8 cellular contexts compared by ENCODE assay signal in genomic region chr18:35345460-35345921, GRCh38. TPM values are rescaled to one million over a fixed set of nuclear protein-coding genes. Genes with fewer than 3 reads are reported as not detected.
A peak's percentile ranks its signal among the peaks of the same experiment; 100 is the strongest.
DNase-seq lines count a peak whose midpoint lies in the region; ATAC-seq, FAIRE-seq and TF ChIP-seq lines count a peak whose summit lies in the region.

No MANE protein-coding gene starts in this region.

- no peak for TF ChIP-seq POLR2A in spleen (IDR thresholded peaks at IDR 0.05)

- DNase-seq in DMS53 (lab: John Stamatoyannopoulos, UW) (peak; percentile 97), spleen (no peak), NCI-H1694 (lab: John Stamatoyannopoulos, UW) (no peak), GM19239 (ENCODE audit: insufficient read length, low spot score) (no peak)
- no peak for DNase-seq in activated CD8-positive, alpha-beta T cell treated with anti-CD3 and anti-CD28 coated beads, Interleukin-2, amount 10 ng/mL, durations not matched to agents 7 days and 5 days

- no peaks in the 10 kb centered on the region for H3K9me3 Mint-ChIP-seq in activated CD8-positive, alpha-beta T cell treated with anti-CD3 and anti-CD28 coated beads, Interleukin-2, amount 10 ng/mL, durations not matched to agents 7 days and 5 days (ENCODE audit: insufficient read depth)

- H3K27me3 Mint-ChIP-seq in activated CD8-positive, alpha-beta T cell treated with anti-CD3 and anti-CD28 coated beads, Interleukin-2, amount 10 ng/mL, durations not matched to agents 7 days and 5 days (ENCODE audit: low read depth) = no peaks in the 10 kb centered on the region

- FAIRE-seq in GM19239 (lab: Jason Lieb, UNC) = no peak

- H3K36me3 ChIP-seq in iPS-20b (ENCODE audit: insufficient read depth, low read depth, low read length) (peaks cover 11% of the 10 kb centered on the region; the same call in 1 of the 2 replicates), spleen (peaks cover 0 to 19% (median 6%) of the 10 kb centered on the region in 6 donors)

- H3K27ac ChIP-seq in iPS-20b (ENCODE audit: low read length) (no peak overlapping the region), spleen (peak overlapping the region in 7 of 8 donors; percentile 10 to 99 (median 98))

- H3K4me3 ChIP-seq in iPS-20b (ENCODE audit: low read length) (no peak overlapping the region), spleen (peak overlapping the region in 1 of 8 donors; percentile 85)

- CTCF ChIA-PET in activated CD8-positive, alpha-beta T cell treated with anti-CD3 and anti-CD28 coated beads, Interleukin-2, amount 10 ng/mL, durations not matched to agents 7 days and 5 days (lab: Charles Lee) = interaction anchor here (0.9 to 1.7 kb wide), 6 partner anchors 10 to 339 kb away, joined by 3 to 6 read pairs (median 4); no protein-coding TSS in a partner anchor

- peak overlapping the region; percentile 11; the same call in 1 of the 2 replicates for H3K9ac ChIP-seq in iPS-20b (ENCODE audit: low read depth, low read length)

- H3K27me3 ChIP-seq in iPS-20b (ENCODE audit: insufficient read depth, low read length) = no peaks in the 10 kb centered on the region
- H3K27me3 ChIP-seq in spleen (replicated peaks in 1 of 7) = no peaks in the 10 kb centered on the region

- H3K9me3 ChIP-seq in iPS-20b (ENCODE audit: insufficient read depth, low read depth, low read length) (no peaks in the 10 kb centered on the region; the same call in 1 of the 2 replicates), spleen (no peaks in the 10 kb centered on the region)

- ATAC-seq in HG02870 (IDR thresholded peaks at IDR 0.05; ENCODE audit: unreplicated experiment) = peak; percentile 35
- no peak for ATAC-seq in activated CD8-positive, alpha-beta T cell treated with anti-CD3 and anti-CD28 coated beads, Interleukin-2, amount 10 ng/mL, durations not matched to agents 7 days and 5 days
- ATAC-seq in HG03521 (IDR thresholded peaks at IDR 0.05; ENCODE audit: unreplicated experiment) = no peak

- intact Hi-C loops in spleen (cut with DNase I; ENCODE audit: low total_unique reads) = no loop called here

- H3K4me3 Mint-ChIP-seq in activated CD8-positive, alpha-beta T cell treated with anti-CD3 and anti-CD28 coated beads, Interleukin-2, amount 10 ng/mL, durations not matched to agents 7 days and 5 days = peak overlapping the region; percentile 85

- POLR2A ChIA-PET in activated CD8-positive, alpha-beta T cell treated with anti-CD3 and anti-CD28 coated beads, Interleukin-2, amount 10 ng/mL, durations not matched to agents 7 days and 5 days (lab: Charles Lee) = interaction anchor here (1.2 to 2.8 kb wide), 5 partner anchors 10 to 304 kb away, joined by 4 to 17 read pairs (median 8); partner anchors contain the start of genes INO80C, MAPRE2 and ZSCAN30

- TF ChIP-seq CTCF in spleen (IDR thresholded peaks at IDR 0.05 in 8 of 11, conservative IDR thresholded peaks at IDR 0.05 in 3 of 11) = no peak

- peak overlapping the region; percentile 57 for H3K27ac Mint-ChIP-seq in activated CD8-positive, alpha-beta T cell treated with anti-CD3 and anti-CD28 coated beads, Interleukin-2, amount 10 ng/mL, durations not matched to agents 7 days and 5 days

- WGBS in spleen, 5 donors = 44 to 64% (median 61%) methylated on average over 6 of the region's 6 CpGs

- H3K36me3 Mint-ChIP-seq in activated CD8-positive, alpha-beta T cell treated with anti-CD3 and anti-CD28 coated beads, Interleukin-2, amount 10 ng/mL, durations not matched to agents 7 days and 5 days (ENCODE audit: low read depth) = peaks cover 18% of the 10 kb centered on the region

- peaks cover 14% of the 10 kb centered on the region; the same call in 1 of the 2 replicates for H3K4me1 ChIP-seq in iPS-20b (ENCODE audit: insufficient read depth, low read length)
- peaks cover 12 to 52% (median 47%) of the 10 kb centered on the region in 6 donors for H3K4me1 ChIP-seq in spleen

- peaks cover 23% of the 10 kb centered on the region for H3K4me1 Mint-ChIP-seq in activated CD8-positive, alpha-beta T cell treated with anti-CD3 and anti-CD28 coated beads, Interleukin-2, amount 10 ng/mL, durations not matched to agents 7 days and 5 days (ENCODE audit: low read depth)

RNA-seq across cellular contexts. Expression of gene ZNF24, which starts 1.3 kb away (rescaled TPM):
- total RNA-seq in activated CD8-positive, alpha-beta T cell treated with anti-CD3 and anti-CD28 coated beads, Interleukin-2, amount 10 ng/mL, durations not matched to agents 7 days and 5 days = 10 to 100 TPM; 48.8 to 53.2 TPM
- 10 to 100 TPM; 48.9 to 64.3 (median 53.7) TPM for total RNA-seq in spleen
- 10 to 100 TPM; 13.4 to 19.7 (median 14.4) TPM for polyA plus RNA-seq in spleen

RNA-seq across cellular contexts. Expression of gene ZNF396, which starts 31.6 kb away (rescaled TPM):
- under 1 TPM; 0.32 to 0.60 TPM for total RNA-seq in activated CD8-positive, alpha-beta T cell treated with anti-CD3 and anti-CD28 coated beads, Interleukin-2, amount 10 ng/mL, durations not matched to agents 7 days and 5 days
- total RNA-seq in spleen = 1 to 10 TPM; 1.2 to 4.6 (median 1.5) TPM
- 1 to 10 TPM in 2 of 3 donors, under 1 TPM in 1; 0.85 to 1.2 (median 1.0) TPM for polyA plus RNA-seq in spleen

RNA-seq across cellular contexts. Expression of gene ZSCAN30, which starts 55.5 kb away (rescaled TPM):
- total RNA-seq in activated CD8-positive, alpha-beta T cell treated with anti-CD3 and anti-CD28 coated beads, Interleukin-2, amount 10 ng/mL, durations not matched to agents 7 days and 5 days = 10 to 100 TPM; 16.0 to 18.3 TPM
- 10 to 100 TPM; 18.1 to 39.2 (median 26.6) TPM for total RNA-seq in spleen
- polyA plus RNA-seq in spleen = 10 to 100 TPM in 2 of 3 donors, 1 to 10 TPM in 1; 7.2 to 12.1 (median 11.0) TPM
